Comparison of ENCODE assay signal across 29 cellular contexts in genomic region chr3:119652306-119653033, GRCh38. TPM values are rescaled to one million over a fixed set of nuclear protein-coding genes. Genes with fewer than 3 reads are reported as not detected.
A peak's percentile ranks its signal among the peaks of the same experiment; 100 is the strongest.
DNase-seq lines count a peak whose midpoint lies in the region; ATAC-seq, FAIRE-seq and TF ChIP-seq lines count a peak whose summit lies in the region.
"Had no signal": no experiment of that assay in that cellular context is flagged by ENCODE, and none has a peak within 500 bp of the region (broad histone marks: within the 10 kb centered on the region; RNA-seq: fewer than 3 reads in every experiment).

No MANE protein-coding gene starts in this region.

- H4K20me1 ChIP-seq in HepG2 (ENCODE audit: insufficient read depth, low read length): no peaks in the 10 kb centered on the region

- CTCF ChIA-PET in HepG2 (lab: Yijun Ruan, JAX; ENCODE audit: low intra/inter-chr PET ratio, low total read pairs): no interaction called here

- H3K9ac ChIP-seq in HepG2 (ENCODE audit: insufficient read depth, low read depth, low read length): no peak overlapping the region
- H3K9ac ChIP-seq in colonic mucosa (ENCODE audit: low read depth in 2 of 2, low read length in 2 of 2): no peak overlapping the region

- H3K27ac ChIP-seq in HepG2 (ENCODE audit: extremely low read length, insufficient read depth, low read length): no peak overlapping the region
- peak overlapping the region; percentile 94 to 96 (median 95) for H3K27ac ChIP-seq in gastrocnemius medialis
- H3K27ac ChIP-seq in colonic mucosa: no peak overlapping the region
- H3K27ac ChIP-seq: ascending aorta, HL-60 had no signal

- H2AFZ ChIP-seq in HepG2 (ENCODE audit: low read length): no peak overlapping the region

- ATAC-seq in Right ventricle myocardium inferior: peak; percentile 81
- no peak for ATAC-seq in HepG2
- peak; percentile 91 to 97 for ATAC-seq in gastrocnemius medialis
- ATAC-seq: effector memory CD8-positive, alpha-beta T cell; GM12878; PC-3 had no signal

- H3K9me3 ChIP-seq in HepG2 (ENCODE audit: low read length) (no peaks in the 10 kb centered on the region), gastrocnemius medialis (no peaks in the 10 kb centered on the region), colonic mucosa (no peaks in the 10 kb centered on the region)
- H3K9me3 ChIP-seq: ascending aorta had no signal

- POLR2A ChIA-PET in HepG2 (lab: Yijun Ruan, JAX): no interaction called here

- intact Hi-C loops in Right ventricle myocardium inferior (cut with DNase I) (no loop called here), cardiac septum (cut with DNase I) (loop anchor here (2.0 kb wide), 1 partner anchor 16 kb away; no protein-coding TSS in a partner anchor), HepG2 (cut with micrococcal nuclease; ENCODE audit: unreplicated experiment) (no loop called here), gastrocnemius medialis (cut with DNase I; ENCODE audit: low total_unique reads) (loop anchor here (1.0 kb wide), 1 partner anchor 13 kb away; no protein-coding TSS in a partner anchor), colonic mucosa (cut with DNase I) (no loop called here)

- WGBS in HepG2 (ENCODE audit: low lambda C conversion rate): 60% methylated on average over 7 of the region's 7 CpGs

- H3K79me2 ChIP-seq in HepG2 (ENCODE audit: insufficient read depth, low read length): no peaks in the 10 kb centered on the region

- TF ChIP-seq RAD21 in HepG2 (CRISPR knock-in tag; IDR thresholded peaks at IDR 0.05): no peak

- TF ChIP-seq POLR2A in HepG2 (IDR thresholded peaks at IDR 0.05; ENCODE audit: insufficient read depth in 1 of 2, low read depth in 2 of 2, low read length in 2 of 2) (no peak), gastrocnemius medialis (IDR thresholded peaks at IDR 0.05) (peak; percentile 38 to 76)

- TF ChIP-seq CTCF in HepG2 (CRISPR knock-in tag; IDR thresholded peaks at IDR 0.05) (no peak), gastrocnemius medialis (IDR thresholded peaks at IDR 0.05 in 4 of 5, conservative IDR thresholded peaks at IDR 0.05 in 1 of 5) (no peak), colonic mucosa (IDR thresholded peaks at IDR 0.05) (no peak)

- H3K27me3 ChIP-seq in HepG2 (ENCODE audit: control insufficient read depth in 1 of 2, insufficient read depth in 2 of 2, low read length in 2 of 2) (no peaks in the 10 kb centered on the region), gastrocnemius medialis (no peaks in the 10 kb centered on the region), colonic mucosa (no peaks in the 10 kb centered on the region)
- H3K27me3 ChIP-seq: ascending aorta had no signal

- H3K4me3 ChIP-seq in HepG2 (replicated peaks in 1 of 3; ENCODE audit: insufficient read depth in 1 of 3, low read depth in 2 of 3, low read length in 3 of 3): no peak overlapping the region
- peak overlapping the region in 1 of 4 donors; percentile 2 for H3K4me3 ChIP-seq in gastrocnemius medialis
- H3K4me3 ChIP-seq in colonic mucosa: no peak overlapping the region
- H3K4me3 ChIP-seq: ascending aorta, GM12878 had no signal

- TF ChIP-seq EP300 in HepG2 (IDR thresholded peaks at IDR 0.05; ENCODE audit: low read depth in 2 of 2, low read length in 2 of 2): no peak
- no peak for TF ChIP-seq EP300 in HepG2 (CRISPR knock-in tag; IDR thresholded peaks at IDR 0.05; ENCODE audit: borderline replicate concordance)

- H3K4me2 ChIP-seq in HepG2 (ENCODE audit: low read depth, low read length): no peak overlapping the region

- H3K36me3 ChIP-seq in HepG2 (replicated peaks in 1 of 2; ENCODE audit: control insufficient read depth in 1 of 2, insufficient read depth in 2 of 2, low read length in 2 of 2) (no peaks in the 10 kb centered on the region), gastrocnemius medialis (peaks cover 0 to 10% of the 10 kb centered on the region in 2 donors), colonic mucosa (no peaks in the 10 kb centered on the region)
- H3K36me3 ChIP-seq: ascending aorta had no signal

- FAIRE-seq in HepG2 (lab: Jason Lieb, UNC) (no peak), HTR-8/SVneo (lab: Jason Lieb, UNC) (no peak)
- FAIRE-seq: GM12878 had no signal

- DNase-seq in Right ventricle myocardium inferior (ENCODE audit: missing footprints): peak; percentile 79
- no peak for DNase-seq in cardiac septum (ENCODE audit: low spot score)
- no peak for DNase-seq in HepG2 (ENCODE audit: low spot score)
- peak; percentile 94 to 99 for DNase-seq in gastrocnemius medialis
- DNase-seq in superior temporal gyrus (ENCODE audit: extremely low spot score): no peak
- DNase-seq in colonic mucosa: no peak
- DNase-seq in HTR-8/SVneo (ENCODE audit: insufficient read length, low spot score): no peak
- no peak for DNase-seq in stimulated activated CD4-positive, alpha-beta T cell treated with anti-CD3 and anti-CD28 coated beads, Interleukin-4, amount 100 ng/mL, for 24 hours
- DNase-seq: ACHN; activated CD4-positive, CD25-positive, alpha-beta regulatory T cell; activated CD8-positive, alpha-beta memory T cell treated with anti-CD3 and anti-CD28 coated beads for 24 hours; activated T-cell treated with anti-CD3 and anti-CD28 coated beads, Interleukin-2, amount 50 U/mL, for 48 hours; DMS153; effector memory CD8-positive, alpha-beta T cell; GF-D8; head of caudate nucleus; MM.1S; NCI-H146; NCI-H2171 treated with DMSO at 0.1 percent for 48 hours; nephron progenitor cell; PC-3 had no signal

- in situ Hi-C loops in HepG2 (cut with HindIII; ENCODE audit: extremely low pct_ligation_motif_present, low pct_unique_long_range_greater_than_20kb) (no loop called here), gastrocnemius medialis (cut with MboI; ENCODE audit: low sequenced_read_pairs in 4 of 4) (no loop called here)

- no peaks in the 10 kb centered on the region for H3K4me1 ChIP-seq in HepG2 (ENCODE audit: insufficient read depth, low read length)
- H3K4me1 ChIP-seq in gastrocnemius medialis: peaks cover 77 to 82% of the 10 kb centered on the region in 2 donors
- no peaks in the 10 kb centered on the region for H3K4me1 ChIP-seq in colonic mucosa

- BruUV-seq in HepG2 (replicated peaks; lab: Mats Ljungman, UMichigan): no TSS peak

RNA-seq across cellular contexts. Expression of gene POPDC2, which starts 7.9 kb away (rescaled TPM):
- total RNA-seq in Right ventricle myocardium inferior (605 TPM), cardiac septum (702 TPM), HepG2 (2016; rRNA removed; fragmentation: Illumina TruSeq; extraction: Trizol) (0.18 TPM in 1 of 2 replicates, not detected in the other), gastrocnemius medialis (10 to 100 TPM in 3 of 4 donors, 1 to 10 TPM in 1; 7.8 to 38.9 (median 30.3) TPM), colonic mucosa (10 to 100 TPM in 1 of 2 donors, 1 to 10 TPM in 1; 1.3 to 26.3 TPM)
- total RNA-seq in HepG2 (2016; cell fraction: cytosol; rRNA removed; fragmentation: Illumina TruSeq; extraction: Trizol; ENCODE audit: low read depth): not detected in 2 replicates
- 0.10 and 0.32 TPM in 2 replicates for total RNA-seq in HepG2 (2016; cell fraction: insoluble cytoplasmic fraction; rRNA removed; fragmentation: Illumina TruSeq; extraction: Trizol)
- 0.25 TPM in 1 of 2 replicates, not detected in the other for total RNA-seq in HepG2 (2016; cell fraction: membrane; rRNA removed; fragmentation: Illumina TruSeq; extraction: Trizol)
- total RNA-seq in HepG2 (2016; cell fraction: nucleus; rRNA removed; fragmentation: Illumina TruSeq; extraction: Trizol): 0.47 and 0.97 TPM in 2 replicates
- 0.55 and 0.58 TPM in 2 replicates for polyA plus RNA-seq in HepG2 (2011; rRNA removed)
- 0.13 and 0.26 TPM in 2 replicates for polyA plus RNA-seq in HepG2 (2011; cell fraction: cytosol; rRNA removed)
- 1.2 and 2.5 TPM in 2 replicates for polyA plus RNA-seq in HepG2 (2011; cell fraction: nucleus; rRNA removed)
- 0.28 and 0.46 TPM in 2 replicates for polyA plus RNA-seq in HepG2 (2012)
- polyA plus RNA-seq in HepG2 (2016; cell fraction: cytosol; fragmentation: Illumina TruSeq; extraction: Trizol; ENCODE audit: low read depth): not detected in 2 replicates
- 0.13 and 0.19 TPM in 2 replicates for polyA plus RNA-seq in HepG2 (2016; cell fraction: insoluble cytoplasmic fraction; fragmentation: Illumina TruSeq; extraction: Trizol; ENCODE audit: low read depth)
- polyA plus RNA-seq in HepG2 (2016; cell fraction: membrane; fragmentation: Illumina TruSeq; extraction: Trizol; ENCODE audit: low read depth): not detected in 2 replicates
- polyA plus RNA-seq in HepG2 (2016; cell fraction: nucleus; fragmentation: Illumina TruSeq; extraction: Trizol; ENCODE audit: insufficient read depth, low read depth): 1.1 and 2.1 TPM in 2 replicates
- polyA minus RNA-seq in HepG2 (2011; rRNA and poly(A)+ RNA removed; ENCODE audit: low replicate concordance): 0.21 and 2.3 TPM in 2 replicates
- not detected in 2 replicates for polyA minus RNA-seq in HepG2 (2011; cell fraction: cytosol; rRNA and poly(A)+ RNA removed)
- 2.2 and 3.1 TPM in 2 replicates for polyA minus RNA-seq in HepG2 (2011; cell fraction: nucleus; rRNA and poly(A)+ RNA removed)

RNA-seq across cellular contexts. Expression of gene COX17, which starts 24.7 kb away (rescaled TPM):
- total RNA-seq in Right ventricle myocardium inferior: 167 TPM
- 130 TPM for total RNA-seq in cardiac septum
- total RNA-seq in HepG2 (2016; rRNA removed; fragmentation: Illumina TruSeq; extraction: Trizol): 51.0 and 66.2 TPM in 2 replicates
- total RNA-seq in HepG2 (2016; cell fraction: cytosol; rRNA removed; fragmentation: Illumina TruSeq; extraction: Trizol; ENCODE audit: low read depth): 38.5 and 43.1 TPM in 2 replicates
- total RNA-seq in HepG2 (2016; cell fraction: insoluble cytoplasmic fraction; rRNA removed; fragmentation: Illumina TruSeq; extraction: Trizol): 55.5 and 63.3 TPM in 2 replicates
- total RNA-seq in HepG2 (2016; cell fraction: membrane; rRNA removed; fragmentation: Illumina TruSeq; extraction: Trizol): 51.7 and 64.0 TPM in 2 replicates
- total RNA-seq in HepG2 (2016; cell fraction: nucleus; rRNA removed; fragmentation: Illumina TruSeq; extraction: Trizol): 20.8 and 27.4 TPM in 2 replicates
- 34.3 and 41.4 TPM in 2 replicates for polyA plus RNA-seq in HepG2 (2011; rRNA removed)
- 19.2 and 23.8 TPM in 2 replicates for polyA plus RNA-seq in HepG2 (2011; cell fraction: cytosol; rRNA removed)
- 7.0 and 8.8 TPM in 2 replicates for polyA plus RNA-seq in HepG2 (2011; cell fraction: nucleus; rRNA removed)
- polyA plus RNA-seq in HepG2 (2012): 39.2 and 39.8 TPM in 2 replicates
- 52.8 and 70.6 TPM in 2 replicates for polyA plus RNA-seq in HepG2 (2016; cell fraction: cytosol; fragmentation: Illumina TruSeq; extraction: Trizol; ENCODE audit: low read depth)
- polyA plus RNA-seq in HepG2 (2016; cell fraction: insoluble cytoplasmic fraction; fragmentation: Illumina TruSeq; extraction: Trizol; ENCODE audit: low read depth): 95.8 and 101 TPM in 2 replicates
- polyA plus RNA-seq in HepG2 (2016; cell fraction: membrane; fragmentation: Illumina TruSeq; extraction: Trizol; ENCODE audit: low read depth): 68.1 and 83.6 TPM in 2 replicates
- polyA plus RNA-seq in HepG2 (2016; cell fraction: nucleus; fragmentation: Illumina TruSeq; extraction: Trizol; ENCODE audit: insufficient read depth, low read depth): 44.3 and 48.4 TPM in 2 replicates
- 7.3 and 16.0 TPM in 2 replicates for polyA minus RNA-seq in HepG2 (2011; rRNA and poly(A)+ RNA removed; ENCODE audit: low replicate concordance)
- polyA minus RNA-seq in HepG2 (2011; cell fraction: cytosol; rRNA and poly(A)+ RNA removed): 5.7 and 6.1 TPM in 2 replicates
- 23.8 and 24.9 TPM in 2 replicates for polyA minus RNA-seq in HepG2 (2011; cell fraction: nucleus; rRNA and poly(A)+ RNA removed)
- total RNA-seq in gastrocnemius medialis: 100 to 1,000 TPM in 1 of 4 donors, 10 to 100 TPM in 3; 63.4 to 146 (median 87.5) TPM
- total RNA-seq in colonic mucosa: 10 to 100 TPM; 53.5 to 64.5 TPM

RNA-seq across cellular contexts. Expression of gene CFAP91, which starts 50.4 kb away (rescaled TPM):
- total RNA-seq in Right ventricle myocardium inferior (0.70 TPM), cardiac septum (0.57 TPM), HepG2 (2016; rRNA removed; fragmentation: Illumina TruSeq; extraction: Trizol) (not detected in 2 replicates), gastrocnemius medialis (under 1 TPM in 3 of 4 donors, not detected in 1; 0.11 to 0.36 (median 0.20) TPM), colonic mucosa (under 1 TPM; 0.57 to 0.61 TPM)
- not detected in 2 replicates for total RNA-seq in HepG2 (2016; cell fraction: cytosol; rRNA removed; fragmentation: Illumina TruSeq; extraction: Trizol; ENCODE audit: low read depth)
- total RNA-seq in HepG2 (2016; cell fraction: insoluble cytoplasmic fraction; rRNA removed; fragmentation: Illumina TruSeq; extraction: Trizol): not detected in 2 replicates
- total RNA-seq in HepG2 (2016; cell fraction: membrane; rRNA removed; fragmentation: Illumina TruSeq; extraction: Trizol): not detected in 2 replicates
- not detected in 2 replicates for total RNA-seq in HepG2 (2016; cell fraction: nucleus; rRNA removed; fragmentation: Illumina TruSeq; extraction: Trizol)
- polyA plus RNA-seq in HepG2 (2011; rRNA removed): not detected in 2 replicates
- not detected in 2 replicates for polyA plus RNA-seq in HepG2 (2011; cell fraction: cytosol; rRNA removed)
- polyA plus RNA-seq in HepG2 (2011; cell fraction: nucleus; rRNA removed): not detected in 2 replicates
- polyA plus RNA-seq in HepG2 (2012): not detected in 2 replicates
- not detected in 2 replicates for polyA plus RNA-seq in HepG2 (2016; cell fraction: cytosol; fragmentation: Illumina TruSeq; extraction: Trizol; ENCODE audit: low read depth)
- polyA plus RNA-seq in HepG2 (2016; cell fraction: insoluble cytoplasmic fraction; fragmentation: Illumina TruSeq; extraction: Trizol; ENCODE audit: low read depth): not detected in 2 replicates
- polyA plus RNA-seq in HepG2 (2016; cell fraction: membrane; fragmentation: Illumina TruSeq; extraction: Trizol; ENCODE audit: low read depth): not detected in 2 replicates
- not detected in 2 replicates for polyA plus RNA-seq in HepG2 (2016; cell fraction: nucleus; fragmentation: Illumina TruSeq; extraction: Trizol; ENCODE audit: insufficient read depth, low read depth)
- not detected in 2 replicates for polyA minus RNA-seq in HepG2 (2011; rRNA and poly(A)+ RNA removed; ENCODE audit: low replicate concordance)
- polyA minus RNA-seq in HepG2 (2011; cell fraction: cytosol; rRNA and poly(A)+ RNA removed): not detected in 2 replicates
- not detected in 2 replicates for polyA minus RNA-seq in HepG2 (2011; cell fraction: nucleus; rRNA and poly(A)+ RNA removed)
- total RNA-seq: chondrocyte; SK-MEL-5; T-helper 2 cell treated with Interferon-gamma antibody and Interleukin-4, amounts not matched to agents 100 ng/mL and 5 ng/mL, for 36 hours had no signal
- polyA plus RNA-seq: IgD-negative memory B cell had no signal

RNA-seq across cellular contexts. Expression of gene PLA1A, which starts 54.8 kb away (rescaled TPM):
- total RNA-seq in Right ventricle myocardium inferior (2.0 TPM), cardiac septum (2.0 TPM), HepG2 (2016; rRNA removed; fragmentation: Illumina TruSeq; extraction: Trizol) (0.11 TPM in 1 of 2 replicates, not detected in the other), gastrocnemius medialis (1 to 10 TPM in 3 of 4 donors, under 1 TPM in 1; 0.97 to 9.6 (median 3.2) TPM), colonic mucosa (1 to 10 TPM in 1 of 2 donors, under 1 TPM in 1; 0.58 to 1.3 TPM)
- not detected in 2 replicates for total RNA-seq in HepG2 (2016; cell fraction: cytosol; rRNA removed; fragmentation: Illumina TruSeq; extraction: Trizol; ENCODE audit: low read depth)
- not detected in 2 replicates for total RNA-seq in HepG2 (2016; cell fraction: insoluble cytoplasmic fraction; rRNA removed; fragmentation: Illumina TruSeq; extraction: Trizol)
- total RNA-seq in HepG2 (2016; cell fraction: membrane; rRNA removed; fragmentation: Illumina TruSeq; extraction: Trizol): not detected in 2 replicates
- total RNA-seq in HepG2 (2016; cell fraction: nucleus; rRNA removed; fragmentation: Illumina TruSeq; extraction: Trizol): not detected in 2 replicates
- 0.16 and 0.18 TPM in 2 replicates for polyA plus RNA-seq in HepG2 (2011; rRNA removed)
- polyA plus RNA-seq in HepG2 (2011; cell fraction: cytosol; rRNA removed): 0.14 and 0.15 TPM in 2 replicates
- 0.28 TPM in 1 of 2 replicates, not detected in the other for polyA plus RNA-seq in HepG2 (2011; cell fraction: nucleus; rRNA removed)
- 0.09 and 0.15 TPM in 2 replicates for polyA plus RNA-seq in HepG2 (2012)
- not detected in 2 replicates for polyA plus RNA-seq in HepG2 (2016; cell fraction: cytosol; fragmentation: Illumina TruSeq; extraction: Trizol; ENCODE audit: low read depth)
- polyA plus RNA-seq in HepG2 (2016; cell fraction: insoluble cytoplasmic fraction; fragmentation: Illumina TruSeq; extraction: Trizol; ENCODE audit: low read depth): not detected in 2 replicates
- not detected in 2 replicates for polyA plus RNA-seq in HepG2 (2016; cell fraction: membrane; fragmentation: Illumina TruSeq; extraction: Trizol; ENCODE audit: low read depth)
- polyA plus RNA-seq in HepG2 (2016; cell fraction: nucleus; fragmentation: Illumina TruSeq; extraction: Trizol; ENCODE audit: insufficient read depth, low read depth): not detected in 2 replicates
- 0.14 and 0.82 TPM in 2 replicates for polyA minus RNA-seq in HepG2 (2011; rRNA and poly(A)+ RNA removed; ENCODE audit: low replicate concordance)
- not detected in 2 replicates for polyA minus RNA-seq in HepG2 (2011; cell fraction: cytosol; rRNA and poly(A)+ RNA removed)
- polyA minus RNA-seq in HepG2 (2011; cell fraction: nucleus; rRNA and poly(A)+ RNA removed): not detected in 2 replicates
- total RNA-seq: progenitor cell of endocrine pancreas; T-helper 2 cell treated with Interferon-gamma antibody and Interleukin-4, amounts not matched to agents 100 ng/mL and 5 ng/mL, for 36 hours had no signal
- polyA plus RNA-seq: IgD-negative memory B cell had no signal

Comparison
In these comparisons a context has a peak if more than half of its experiments do, and no peak if none do; other contexts are left out.
1. DNase-seq: peak in Right ventricle myocardium inferior (single experiment) and gastrocnemius medialis (2 of 2); none in cardiac septum (single experiment), HepG2 (single experiment), superior temporal gyrus (single experiment), colonic mucosa (single experiment), HTR-8/SVneo (single experiment) and stimulated activated CD4-positive, alpha-beta T cell treated with anti-CD3 and anti-CD28 coated beads, Interleukin-4, amount 100 ng/mL, for 24 hours (single experiment).
2. intact Hi-C loops: an anchor here in cardiac septum (2.0 kb wide) and gastrocnemius medialis (1.0 kb wide); none called in Right ventricle myocardium inferior, HepG2 and colonic mucosa.
3. H3K27ac ChIP-seq: peak in gastrocnemius medialis (4 of 4); none in HepG2 (single experiment) and colonic mucosa (single experiment).
4. POLR2A ChIP-seq: peak in gastrocnemius medialis (2 of 2); none in HepG2 (0 of 2).
5. RNA of gene POPDC2, which starts 7.9 kb away (total RNA-seq): 702 TPM in cardiac septum (single experiment) and 605 TPM in Right ventricle myocardium inferior (single experiment); 7.8 to 38.9 TPM in gastrocnemius medialis, 1.3 to 26.3 TPM in colonic mucosa and 0.10 to 0.97 TPM in HepG2; every median in the first group is over 10 times any median in the second.